ENCODE assay signal across 24 cellular contexts in genomic region chr7:43779032-43779812, GRCh38. TPM values are rescaled to one million over a fixed set of nuclear protein-coding genes. Genes with fewer than 3 reads are reported as not detected.
DNase-seq lines count a peak whose midpoint lies in the region; ATAC-seq and TF ChIP-seq lines count a peak whose summit lies in the region.
"Had no signal": no experiment of that assay in that cellular context is flagged by ENCODE, and none has a peak within 500 bp of the region (broad histone marks: within the 10 kb centered on the region; RNA-seq: fewer than 3 reads in every experiment).

No MANE protein-coding gene starts in this region.

- peak overlapping the region; percentile 70 for H3K9ac ChIP-seq in HUES6 (ENCODE audit: low read length)
- no peak overlapping the region for H3K9ac ChIP-seq in MM.1S (ENCODE audit: low read length)
- H3K9ac ChIP-seq: GM23248 had no signal

- H3K36me3 Mint-ChIP-seq in activated T-helper 17 cell treated with anti-CD3 and anti-CD28 coated beads, Interleukin-2, amount 50 U/mL, for 72 hours (ENCODE audit: low read depth) = peaks cover 6% of the 10 kb centered on the region
- peaks cover 11% of the 10 kb centered on the region for H3K36me3 Mint-ChIP-seq in osteocyte (ENCODE audit: unreplicated experiment)
- H3K36me3 Mint-ChIP-seq: naive B cell had no signal

- ATAC-seq in activated T-helper 17 cell treated with anti-CD3 and anti-CD28 coated beads, Interleukin-2, amount 50 U/mL, for 72 hours (replicated peaks) = no peak
- ATAC-seq: activated naive CD8-positive, alpha-beta T cell treated with anti-CD3 and anti-CD28 coated beads, Interleukin-2, amount 50 U/mL, for 24 hours had no signal

- H3K9me3 ChIP-seq in HUES6 (ENCODE audit: control insufficient read depth, insufficient read depth, low read depth, low read length) = no peaks in the 10 kb centered on the region; the same call in 1 of the 2 replicates
- no peaks in the 10 kb centered on the region for H3K9me3 ChIP-seq in MM.1S (replicated peaks; ENCODE audit: insufficient read depth, low read length)
- H3K9me3 ChIP-seq: BE2C, right atrium auricular region, stomach, transverse colon had no signal

- no peaks in the 10 kb centered on the region for H3K79me2 ChIP-seq in MM.1S (ENCODE audit: low read length)

- H3K4me3 ChIP-seq in HUES6 (ENCODE audit: low read depth, low read length) (peak overlapping the region; percentile 52; the same call in 1 of the 2 replicates), MM.1S (ENCODE audit: low read length) (no peak overlapping the region)
- H3K4me3 ChIP-seq: GM23248, MG63, right atrium auricular region, transverse colon had no signal

- H3K9me3 Mint-ChIP-seq in activated T-helper 17 cell treated with anti-CD3 and anti-CD28 coated beads, Interleukin-2, amount 50 U/mL, for 72 hours = no peaks in the 10 kb centered on the region
- peaks cover 3% of the 10 kb centered on the region for H3K9me3 Mint-ChIP-seq in osteocyte (ENCODE audit: unreplicated experiment)
- H3K9me3 Mint-ChIP-seq: activated naive CD8-positive, alpha-beta T cell treated with anti-CD3 and anti-CD28 coated beads, Interleukin-2, amount 50 U/mL, for 24 hours had no signal

- H3K36me3 ChIP-seq in HUES6 (ENCODE audit: control insufficient read depth, insufficient read depth, low read length) (no peaks in the 10 kb centered on the region), MM.1S (replicated peaks; ENCODE audit: insufficient read depth, low read length) (no peaks in the 10 kb centered on the region)
- H3K36me3 ChIP-seq: BE2C, right atrium auricular region, transverse colon had no signal

- H3K27me3 ChIP-seq in HUES6 (ENCODE audit: control insufficient read depth, insufficient read depth, low read length) (no peaks in the 10 kb centered on the region), MM.1S (replicated peaks; ENCODE audit: insufficient read depth, low read length) (no peaks in the 10 kb centered on the region)
- H3K27me3 ChIP-seq: BE2C, MG63, right atrium auricular region, stomach, transverse colon had no signal

- peak overlapping the region; percentile 29 for H3K4me3 Mint-ChIP-seq in activated T-helper 17 cell treated with anti-CD3 and anti-CD28 coated beads, Interleukin-2, amount 50 U/mL, for 72 hours
- no peak overlapping the region for H3K4me3 Mint-ChIP-seq in osteocyte (ENCODE audit: unreplicated experiment)
- H3K4me3 Mint-ChIP-seq: activated naive CD8-positive, alpha-beta T cell treated with anti-CD3 and anti-CD28 coated beads, Interleukin-2, amount 50 U/mL, for 24 hours; brain; endodermal cell had no signal

- TF ChIP-seq CTCF in osteocyte (IDR thresholded peaks at IDR 0.05) (no peak), MM.1S (IDR thresholded peaks at IDR 0.05; ENCODE audit: low read length) (no peak)

- peaks cover 10% of the 10 kb centered on the region; the same call in 1 of the 2 replicates for H3K4me1 ChIP-seq in HUES6 (ENCODE audit: control insufficient read depth, insufficient read depth, low read length)
- no peaks in the 10 kb centered on the region for H3K4me1 ChIP-seq in MM.1S (ENCODE audit: low read length)
- H3K4me1 ChIP-seq: BE2C, right atrium auricular region had no signal

- H2AFZ ChIP-seq in MM.1S (ENCODE audit: low read length) = no peak overlapping the region
- H2AFZ ChIP-seq: GM23248 had no signal

- H4K20me1 ChIP-seq in MM.1S (ENCODE audit: insufficient read depth, low read length) = no peaks in the 10 kb centered on the region

- H3K4me2 ChIP-seq in MM.1S (ENCODE audit: low read depth, low read length) = no peak overlapping the region

- H3K4me1 Mint-ChIP-seq in activated T-helper 17 cell treated with anti-CD3 and anti-CD28 coated beads, Interleukin-2, amount 50 U/mL, for 72 hours = peaks cover 22% of the 10 kb centered on the region
- H3K4me1 Mint-ChIP-seq in osteocyte (ENCODE audit: unreplicated experiment) = no peaks in the 10 kb centered on the region
- H3K4me1 Mint-ChIP-seq: brain, endodermal cell, naive B cell had no signal

- H3K9me2 ChIP-seq in MM.1S (replicated peaks; ENCODE audit: insufficient read depth, low read length) = no peaks in the 10 kb centered on the region

- DNase-seq in NCI-H2171 treated with DMSO at 0.1 percent for 48 hours (lab: John Stamatoyannopoulos, UW) (peak; percentile 41), NCI-H2171 (lab: John Stamatoyannopoulos, UW) (no peak), osteocyte (ENCODE audit: extremely low spot score, unreplicated experiment) (peak; percentile 23), MM.1S (no peak), HK-2 (ENCODE audit: unreplicated experiment) (no peak), cerebellum (ENCODE audit: low spot score) (no peak)
- DNase-seq: activated CD4-positive, alpha-beta T cell treated with anti-CD3 and anti-CD28 coated beads for 48 hours; activated naive CD8-positive, alpha-beta T cell treated with anti-CD3 and anti-CD28 coated beads, Interleukin-2, amount 50 U/mL, for 24 hours; BE2C; EL; endodermal cell; GM23248; IMR-90; mesenchymal stem cell; MG63; naive B cell; nucleus accumbens; SIG-M5; stomach; transverse colon had no signal

- H3K27ac ChIP-seq in HUES6 (ENCODE audit: low read depth, low read length) = no peak overlapping the region
- no peak overlapping the region for H3K27ac ChIP-seq in MM.1S (ENCODE audit: low read length)
- H3K27ac ChIP-seq: GM23248, right atrium auricular region, stomach had no signal

- H3F3A ChIP-seq in MM.1S (ENCODE audit: insufficient read depth, low read length) = no peaks in the 10 kb centered on the region

- H3K27ac Mint-ChIP-seq in activated T-helper 17 cell treated with anti-CD3 and anti-CD28 coated beads, Interleukin-2, amount 50 U/mL, for 72 hours = peak overlapping the region; percentile 59
- H3K27ac Mint-ChIP-seq in osteocyte (ENCODE audit: unreplicated experiment) = no peak overlapping the region
- H3K27ac Mint-ChIP-seq: activated naive CD8-positive, alpha-beta T cell treated with anti-CD3 and anti-CD28 coated beads, Interleukin-2, amount 50 U/mL, for 24 hours; brain; endodermal cell; naive B cell had no signal

- no peaks in the 10 kb centered on the region for H3K27me3 Mint-ChIP-seq in activated T-helper 17 cell treated with anti-CD3 and anti-CD28 coated beads, Interleukin-2, amount 50 U/mL, for 72 hours
- H3K27me3 Mint-ChIP-seq in osteocyte (ENCODE audit: unreplicated experiment) = peaks cover 2% of the 10 kb centered on the region
- H3K27me3 Mint-ChIP-seq: activated naive CD8-positive, alpha-beta T cell treated with anti-CD3 and anti-CD28 coated beads, Interleukin-2, amount 50 U/mL, for 24 hours; brain; naive B cell had no signal

RNA-seq across cellular contexts. Expression of gene BLVRA, which starts 20.7 kb away (rescaled TPM):
- 10 to 100 TPM; 17.8 to 21.8 TPM for total RNA-seq in activated T-helper 17 cell treated with anti-CD3 and anti-CD28 coated beads, Interleukin-2, amount 50 U/mL, for 72 hours
- 19.0 and 21.2 TPM in 2 replicates for total RNA-seq in osteocyte
- 8.9 TPM for total RNA-seq in cerebellum

RNA-seq across cellular contexts. Expression of gene COA1, which starts 49.9 kb away (rescaled TPM):
- total RNA-seq in activated T-helper 17 cell treated with anti-CD3 and anti-CD28 coated beads, Interleukin-2, amount 50 U/mL, for 72 hours = 10 to 100 TPM; 36.1 to 46.2 TPM
- total RNA-seq in osteocyte = 45.9 and 47.8 TPM in 2 replicates
- total RNA-seq in cerebellum = 94.3 TPM

Comparison
In these comparisons a context has a peak if more than half of its experiments do, and no peak if none do; other contexts are left out.
1. DNase-seq: peak in NCI-H2171 treated with DMSO at 0.1 percent for 48 hours (single experiment) and osteocyte (single experiment); none in NCI-H2171 (single experiment), MM.1S (single experiment), HK-2 (single experiment) and cerebellum (single experiment).